Comparison of ENCODE assay signal across 19 cellular contexts in the genomic region with DNA sequence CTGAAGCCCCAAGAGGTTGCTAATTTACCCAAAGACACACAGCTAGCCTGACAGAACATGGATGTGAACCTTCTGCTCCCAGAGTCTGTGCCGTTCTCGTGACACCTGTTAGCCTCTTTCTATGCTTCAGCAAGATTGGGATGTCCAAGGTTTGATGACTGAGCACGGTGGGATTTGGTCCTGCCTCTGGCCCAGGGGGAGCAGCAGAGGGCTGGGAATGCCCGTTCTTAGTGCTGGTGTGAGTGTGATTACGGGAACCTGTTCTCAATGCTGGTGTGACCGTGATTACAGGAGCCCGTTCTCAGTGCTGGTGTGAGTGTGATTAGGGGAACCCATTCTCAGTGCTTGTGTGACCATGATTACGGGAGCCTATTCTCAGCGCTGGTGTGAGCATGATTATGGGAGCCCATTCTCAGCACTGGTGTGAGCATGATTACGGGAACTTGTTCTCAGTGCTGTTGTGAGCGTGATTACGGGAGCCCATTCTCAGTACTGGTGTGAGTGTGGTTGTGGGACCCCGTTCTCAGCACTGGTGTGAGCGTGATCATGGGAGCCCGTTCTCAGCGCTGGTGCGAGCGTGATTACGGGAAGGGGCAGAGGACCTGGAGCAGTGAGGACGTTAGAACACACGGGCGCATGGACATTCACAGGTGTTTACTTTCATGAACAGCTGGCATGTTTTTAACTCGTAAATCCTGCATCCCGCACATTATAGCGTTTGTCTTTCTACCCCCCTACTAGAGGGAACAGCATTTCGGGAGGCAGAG.
A peak's percentile ranks its signal among the peaks of the same experiment; 100 is the strongest.
DNase-seq lines count a peak whose midpoint lies in the region; ATAC-seq, FAIRE-seq and TF ChIP-seq lines count a peak whose summit lies in the region.
"Had no signal": no experiment of that assay in that cellular context is flagged by ENCODE, and none has a peak within 500 bp of the region (broad histone marks: within the 10 kb centered on the region; RNA-seq: fewer than 3 reads in every experiment).

No MANE protein-coding gene starts in this region.

- no peak overlapping the region for H2BK5ac ChIP-seq in H1 (ENCODE audit: low read depth, low read length)

- no peak overlapping the region for H4K8ac ChIP-seq in H1 (ENCODE audit: extremely low read depth, insufficient read depth, low read length)

- H4K20me1 ChIP-seq in H1 (replicated peaks in 1 of 2; ENCODE audit: control insufficient read depth in 1 of 2, insufficient read depth in 2 of 2, low read length in 2 of 2) = no peaks in the 10 kb centered on the region

- no peak overlapping the region for H4K5ac ChIP-seq in H1 (ENCODE audit: insufficient read length, low read depth, low read length)

- H3K36me3 ChIP-seq in H1 (ENCODE audit: control insufficient read depth in 2 of 4, insufficient read depth in 4 of 4, low read length in 3 of 4) = no peaks in the 10 kb centered on the region

- H2AK5ac ChIP-seq in H1 (ENCODE audit: low read depth, low read length) = no peak overlapping the region

- no peak overlapping the region for H3K4ac ChIP-seq in H1 (replicated peaks; ENCODE audit: insufficient read length, low read depth, low read length)

- H4K91ac ChIP-seq in H1 (replicated peaks; ENCODE audit: insufficient read length, low read length) = no peak overlapping the region

- no peak for TF ChIP-seq POLR2A in H1 (IDR thresholded peaks at IDR 0.05; ENCODE audit: control extremely low read depth in 1 of 2, low read depth in 2 of 2, low read length in 2 of 2)

- no peak for FAIRE-seq in H1 (lab: Jason Lieb, UNC)
- FAIRE-seq: A204.1, GM18507 had no signal

- H3K9ac ChIP-seq in H1 (replicated peaks in 1 of 4; ENCODE audit: extremely low read depth in 1 of 4, low read depth in 3 of 4, low read length in 3 of 4) = no peak overlapping the region

- H3K18ac ChIP-seq in H1 (ENCODE audit: extremely low read depth, low read length) = 0 out of 2 replicates have a peak overlapping the region, but pooled peaks have one; percentile 28

- H2AFZ ChIP-seq in H1 (ENCODE audit: low read length) = 0 out of 2 replicates have a peak overlapping the region, but pooled peaks have one; percentile 6

- no peak overlapping the region for H3K4me2 ChIP-seq in H1 (ENCODE audit: insufficient read depth in 1 of 2, low read depth in 2 of 2, low read length in 2 of 2)

- H2BK20ac ChIP-seq in H1 (ENCODE audit: low read length) = no peak overlapping the region

- POLR2A ChIA-PET in H1 (lab: Charles Lee; ENCODE audit: partially characterized antibody) = no interaction called here

- H2BK15ac ChIP-seq in H1 (ENCODE audit: low read length) = peak overlapping the region; percentile 50; the same call in 1 of the 2 replicates

- H3K56ac ChIP-seq in H1 (replicated peaks; ENCODE audit: insufficient read length, low read depth, low read length) = no peak overlapping the region

- H3K27ac ChIP-seq in right cardiac atrium (ENCODE audit: low read length) = no peak overlapping the region
- no peak overlapping the region for H3K27ac ChIP-seq in H1 (ENCODE audit: low read depth, low read length)

- peak; percentile 52 for DNase-seq in Right ventricle myocardium inferior (ENCODE audit: missing footprints)
- DNase-seq in right cardiac atrium = no peak
- no peak for DNase-seq in H1 (ENCODE audit: low read depth in 1 of 2, low spot score in 2 of 2)
- DNase-seq in mucosa of gallbladder (ENCODE audit: low spot score) = peak; percentile 7
- DNase-seq in ureter (ENCODE audit: low spot score) = peak; percentile 27
- DNase-seq in NCI-H2081 treated with DMSO at 0.1 percent for 48 hours (lab: John Stamatoyannopoulos, UW) = no peak
- no peak for DNase-seq in DMS53 (lab: John Stamatoyannopoulos, UW)
- DNase-seq: COR-L47, DMS153, KBM-7, NCI-H1048, NCI-H146, NCI-H774, SHP77 had no signal

- no peak overlapping the region for H3K4me3 ChIP-seq in right cardiac atrium (ENCODE audit: low read length)
- H3K4me3 ChIP-seq in H1 (ENCODE audit: extremely low read depth in 1 of 4, insufficient read depth in 2 of 4, low read depth in 3 of 4, low read length in 4 of 4) = no peak overlapping the region

- no peaks in the 10 kb centered on the region; the same call in 1 of the 2 replicates for H3K23me2 ChIP-seq in H1 (ENCODE audit: low read depth, low read length)

- no peaks in the 10 kb centered on the region for H3K79me1 ChIP-seq in H1 (ENCODE audit: low read depth, low read length)

- no peak for ATAC-seq in Right ventricle myocardium inferior
- no peak for ATAC-seq in right cardiac atrium
- no peak for ATAC-seq in HG03135 (IDR thresholded peaks at IDR 0.05; ENCODE audit: unreplicated experiment)
- ATAC-seq: HCT116, Panc1 had no signal

- H3K4me1 ChIP-seq in right cardiac atrium (ENCODE audit: control insufficient read depth, insufficient read depth, low read length) (no peaks in the 10 kb centered on the region), H1 (replicated peaks in 1 of 4; ENCODE audit: control insufficient read depth in 3 of 4, insufficient read depth in 4 of 4, low read length in 3 of 4) (peaks cover 5 to 29% (median 14%) of the 10 kb centered on the region in 4 experiments)

- H2BK12ac ChIP-seq in H1 (ENCODE audit: low read depth, low read length) = peak overlapping the region; percentile 62; the same call in 1 of the 2 replicates

- H3K23ac ChIP-seq in H1 (ENCODE audit: insufficient read length) = no peak overlapping the region

- H3K14ac ChIP-seq in H1 (ENCODE audit: insufficient read length) = no peak overlapping the region

- CTCF ChIA-PET in H1 (lab: Charles Lee; ENCODE audit: partially characterized antibody) = interaction anchor here (0.7 to 2.1 kb wide), 3 partner anchors 9 to 168 kb away, joined by 3 to 8 read pairs (median 3); no protein-coding TSS in a partner anchor

- intact Hi-C loops in Right ventricle myocardium inferior (cut with DNase I) (no loop called here), right cardiac atrium (cut with DNase I) (no loop called here)

- WGBS in right cardiac atrium = 75% methylated on average over 26 of the region's 26 CpGs
- WGBS in H1 (ENCODE audit: extremely low coverage in 1 of 2, insufficient coverage in 1 of 2, insufficient read length in 1 of 2, insufficient replicate concordance in 2 of 2, low coverage in 1 of 2, low lambda C conversion rate in 2 of 2, missing lambda C conversion rate in 1 of 2), 2 experiments = 91% methylated on average over 26 of the region's 26 CpGs; no CpG with 5 or more reads in 1 of the 2 experiments

- TF ChIP-seq CTCF in H1 (IDR thresholded peaks at IDR 0.05; ENCODE audit: control extremely low read depth in 1 of 3, insufficient read depth in 1 of 3, low read depth in 1 of 3, low read length in 3 of 3) = no peak

- H3K9me3 ChIP-seq in right cardiac atrium (ENCODE audit: control insufficient read depth, low read length) (no peaks in the 10 kb centered on the region), H1 (ENCODE audit: insufficient read depth in 2 of 2, low read depth in 1 of 2, low read length in 1 of 2) (no peaks in the 10 kb centered on the region)

- H2BK120ac ChIP-seq in H1 (replicated peaks; ENCODE audit: low read depth, low read length) = no peak overlapping the region

- H3K27me3 ChIP-seq in right cardiac atrium (ENCODE audit: control insufficient read depth, insufficient read depth) = no peaks in the 10 kb centered on the region
- peaks cover 0 to 15% (median 2%) of the 10 kb centered on the region in 4 experiments; a peak in 3 of 7 replicates for H3K27me3 ChIP-seq in H1 (replicated peaks in 1 of 4; ENCODE audit: control insufficient read depth in 3 of 4, extremely low read depth in 1 of 4, insufficient read depth in 3 of 4, low read length in 3 of 4)

- no peaks in the 10 kb centered on the region for H3K79me2 ChIP-seq in H1 (ENCODE audit: control insufficient read depth in 1 of 2, insufficient read depth in 2 of 2, low read length in 2 of 2)

- TF ChIP-seq RAD21 in H1 (IDR thresholded peaks at IDR 0.05 in 1 of 2, conservative IDR thresholded peaks at IDR 0.05 in 1 of 2; ENCODE audit: low read depth in 2 of 2, low read length in 2 of 2) = no peak

- no peak for TF ChIP-seq EP300 in H1 (IDR thresholded peaks at IDR 0.05; ENCODE audit: borderline replicate concordance in 1 of 2, low read depth in 2 of 2, low read length in 2 of 2)

TF ChIP-seq in H1, 55 proteins besides CTCF, POLR2A, EP300 and RAD21:
- no peak for TF ChIP-seq KDM1A (IDR thresholded peaks at IDR 0.05; ENCODE audit: borderline replicate concordance, low read length)
- TF ChIP-seq SUZ12 (IDR thresholded peaks at IDR 0.05; ENCODE audit: low read length) = no peak
- no peak for TF ChIP-seq TBP (IDR thresholded peaks at IDR 0.05; ENCODE audit: low read depth, low read length)
- no peak for TF ChIP-seq MAFK (IDR thresholded peaks at IDR 0.05; ENCODE audit: low read depth, low read length)
- no peak for TF ChIP-seq TEAD4 (IDR thresholded peaks at IDR 0.05; ENCODE audit: low read depth, low read length)
- TF ChIP-seq POU5F1 (IDR thresholded peaks at IDR 0.05; ENCODE audit: low read depth, low read length) = no peak
- no peak for TF ChIP-seq SP4 (IDR thresholded peaks at IDR 0.05; ENCODE audit: low read length)
- no peak for TF ChIP-seq BCL11A (IDR thresholded peaks at IDR 0.05; ENCODE audit: low read depth in 2 of 2, low read length in 2 of 2)
- TF ChIP-seq CHD2 (IDR thresholded peaks at IDR 0.05; ENCODE audit: low read length) = no peak
- TF ChIP-seq RBBP5 (IDR thresholded peaks at IDR 0.05; ENCODE audit: borderline replicate concordance, low read depth, low read length) = no peak
- TF ChIP-seq POLR2AphosphoS5 (IDR thresholded peaks at IDR 0.05; ENCODE audit: low read depth, low read length) = no peak
- TF ChIP-seq SP2 (IDR thresholded peaks at IDR 0.05; ENCODE audit: low read length) = no peak
- TF ChIP-seq JUN (IDR thresholded peaks at IDR 0.05; ENCODE audit: low read depth, low read length) = no peak
- no peak for TF ChIP-seq SP1 (IDR thresholded peaks at IDR 0.05; ENCODE audit: low read depth, low read length)
- no peak for TF ChIP-seq CEBPB (IDR thresholded peaks at IDR 0.05; ENCODE audit: low read depth, low read length)
- no peak for TF ChIP-seq CREB1 (IDR thresholded peaks at IDR 0.05)
- TF ChIP-seq ASH2L (IDR thresholded peaks at IDR 0.05; ENCODE audit: low read length) = no peak
- TF ChIP-seq, protein P1, sequence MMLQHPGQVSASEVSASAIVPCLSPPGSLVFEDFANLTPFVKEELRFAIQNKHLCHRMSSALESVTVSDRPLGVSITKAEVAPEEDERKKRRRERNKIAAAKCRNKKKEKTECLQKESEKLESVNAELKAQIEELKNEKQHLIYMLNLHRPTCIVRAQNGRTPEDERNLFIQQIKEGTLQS (IDR thresholded peaks at IDR 0.05; ENCODE audit: insufficient read depth, low read depth, low read length) = no peak

Comparison
In these comparisons a context has a peak if more than half of its experiments do, and no peak if none do; other contexts are left out.
1. DNase-seq: peak in Right ventricle myocardium inferior (single experiment), mucosa of gallbladder (single experiment) and ureter (single experiment); none in right cardiac atrium (0 of 3), H1 (0 of 2), NCI-H2081 treated with DMSO at 0.1 percent for 48 hours (single experiment) and DMS53 (single experiment).